ENCODE assay signal across 28 cellular contexts in genomic region chr2:226993171-226993570, GRCh38.
"Had no signal": no experiment of that assay in that cellular context is flagged by ENCODE, and none has a peak within 500 bp of the region (broad histone marks: within the 10 kb centered on the region; RNA-seq: fewer than 3 reads in every experiment).

No MANE protein-coding gene starts in this region.

- FAIRE-seq: kidney, urothelium cell line had no signal

- ATAC-seq: left colon; left lung; lower lobe of right lung; natural killer cell; right cardiac atrium; sciatic nerve; stimulated activated effector memory CD8-positive, alpha-beta T cell treated with anti-CD3 and anti-CD28 coated beads, Interleukin-12 subunit alpha, Interleukin-12 subunit beta, amount 100 ng/mL, for 72 hours; upper lobe of right lung had no signal

- H3K4me1 ChIP-seq: left lung, lower lobe of right lung, prostate gland, tibial artery, upper lobe of right lung had no signal

- H3K4me3 ChIP-seq: left lung, lower lobe of right lung, neural progenitor cell, ovary, prostate gland, skin epidermis, suprapubic skin, thoracic aorta, tibial artery, upper lobe of right lung had no signal

- H3K36me3 ChIP-seq: neural progenitor cell, ovary, prostate gland, thoracic aorta had no signal

- H3K27ac ChIP-seq: left lung, lower lobe of right lung, neural progenitor cell, neutrophil, ovary, prostate gland, suprapubic skin, thoracic aorta, tibial artery, upper lobe of right lung had no signal

- H3K27me3 ChIP-seq: left lung, neural progenitor cell, neutrophil, ovary, suprapubic skin, tibial artery, upper lobe of right lung had no signal

- DNase-seq: hippocampal formation; kidney; left colon; left lung; lower lobe of right lung; mesendoderm; naive B cell; natural killer cell; nephron progenitor cell; occipital lobe; ovary; posterior cingulate gyrus; retina; right cardiac atrium; stimulated activated CD4-positive, alpha-beta T cell treated with anti-CD3 and anti-CD28 coated beads, Interleukin-4, amount 100 ng/mL, for 24 hours; stimulated activated naive CD4-positive, alpha-beta T cell; tibial artery; trophoblast cell; upper lobe of right lung had no signal
